In genomic region chr11:104200688-104201087, GRCh38 we compare ENCODE assay signal across 8 cellular contexts. TPM values are rescaled to one million over a fixed set of nuclear protein-coding genes. Genes with fewer than 3 reads are reported as not detected.
"Had no signal": no experiment of that assay in that cellular context is flagged by ENCODE, and none has a peak within 500 bp of the region (broad histone marks: within the 10 kb centered on the region; RNA-seq: fewer than 3 reads in every experiment).

No MANE protein-coding gene starts in this region.

- H3K27ac ChIP-seq: HL-60 had no signal

- DNase-seq: IMR-90, KBM-7, KG1 had no signal

- ATAC-seq: HepG2, K562 had no signal

- H3K4me3 ChIP-seq: K562 had no signal

RNA-seq across cellular contexts. Expression of gene PDGFD, which starts 36.7 kb away (rescaled TPM):
- total RNA-seq: HT-29, HT1080 had no signal
